Comparison of ENCODE assay signal across 9 cellular contexts in genomic region chr5:80711938-80712337, GRCh38. TPM values are rescaled to one million over a fixed set of nuclear protein-coding genes. Genes with fewer than 3 reads are reported as not detected.
A peak's percentile ranks its signal among the peaks of the same experiment; 100 is the strongest.
DNase-seq lines count a peak whose midpoint lies in the region; ATAC-seq and TF ChIP-seq lines count a peak whose summit lies in the region.
"Had no signal": no experiment of that assay in that cellular context is flagged by ENCODE, and none has a peak within 500 bp of the region (broad histone marks: within the 10 kb centered on the region; RNA-seq: fewer than 3 reads in every experiment).

No MANE protein-coding gene starts in this region.

- no peaks in the 10 kb centered on the region for H4K20me1 ChIP-seq in OCI-LY7 (ENCODE audit: insufficient read depth, low read length)

- POLR2A ChIA-PET in OCI-LY7 (lab: Charles Lee): interaction anchor here (0.6 kb wide), 1 partner anchor 256 kb away, joined by 3 read pairs; no protein-coding TSS in a partner anchor

- H3K4me3 ChIP-seq in GM12864 (ENCODE audit: low read depth, low read length) (no peak overlapping the region), OCI-LY7 (ENCODE audit: low read depth, low read length, poor library complexity, severe bottlenecking) (no peak overlapping the region)

- no TSS peak for BruUV-seq in OCI-LY7 (replicated peaks; lab: Mats Ljungman, UMichigan)

- TF ChIP-seq CTCF in 22Rv1 (IDR thresholded peaks at IDR 0.05): peak; percentile 67
- peak; percentile 48 for TF ChIP-seq CTCF in GM12864 (IDR thresholded peaks at IDR 0.05; ENCODE audit: low read depth, low read length, missing control alignments)
- 0 out of 2 replicates have a peak, but pooled peaks have one; percentile 19 for TF ChIP-seq CTCF in OCI-LY7 (conservative IDR thresholded peaks at IDR 0.05; ENCODE audit: low read length)

- H3K27ac ChIP-seq in 22Rv1 (no peak overlapping the region), OCI-LY7 (ENCODE audit: low read depth, low read length, poor library complexity, severe bottlenecking) (no peak overlapping the region)

- intact Hi-C loops in OCI-LY7 (cut with micrococcal nuclease; ENCODE audit: unreplicated experiment) (no loop called here), left ventricle myocardium superior (cut with micrococcal nuclease) (no loop called here)

- H3K4me2 ChIP-seq in OCI-LY7 (ENCODE audit: low read length): no peak overlapping the region

- H3K4me1 ChIP-seq in OCI-LY7 (ENCODE audit: insufficient read depth, low read length, poor library complexity, severe bottlenecking): no peaks in the 10 kb centered on the region

- CTCF ChIA-PET in OCI-LY7 (lab: Charles Lee; ENCODE audit: unreplicated experiment): no interaction called here

- no peak overlapping the region for H2AFZ ChIP-seq in OCI-LY7 (ENCODE audit: low read length)

- no peaks in the 10 kb centered on the region for H3K79me2 ChIP-seq in OCI-LY7 (ENCODE audit: insufficient read depth, low read depth, low read length)

- no peaks in the 10 kb centered on the region for H3K9me3 ChIP-seq in OCI-LY7 (ENCODE audit: low read length)

- ATAC-seq in GM18873 (IDR thresholded peaks at IDR 0.05; ENCODE audit: low FRiP score, unreplicated experiment): no peak
- no peak for ATAC-seq in GM18870 (IDR thresholded peaks at IDR 0.05; ENCODE audit: unreplicated experiment)
- no peak for ATAC-seq in left ventricle myocardium superior

- DNase-seq in GM12864 (ENCODE audit: low read depth) (no peak), OCI-LY7 (ENCODE audit: low spot score) (no peak), fibroblast of the conjunctiva (ENCODE audit: low read depth) (peak; percentile 17), left ventricle myocardium superior (no peak)
- no peak for DNase-seq in central memory CD4-positive, alpha-beta T cell
- DNase-seq: activated naive CD8-positive, alpha-beta T cell treated with anti-CD3 and anti-CD28 coated beads, Interleukin-2, amount 10 ng/mL, durations not matched to agents 7 days and 5 days had no signal

- peaks cover 75% of the 10 kb centered on the region for H3K36me3 ChIP-seq in OCI-LY7 (ENCODE audit: insufficient read depth, low read length)

- no peaks in the 10 kb centered on the region for H3K9me2 ChIP-seq in OCI-LY7 (ENCODE audit: insufficient read depth, low read length)

RNA-seq across cellular contexts. Expression of gene DHFR, which starts 57.2 kb away (rescaled TPM):
- total RNA-seq in OCI-LY7 (2014; rRNA removed; shearing (Covaris generic)): 99.9 and 115 TPM in 2 replicates
- 164 and 168 TPM in 2 replicates for total RNA-seq in OCI-LY7 (2022)
- total RNA-seq in left ventricle myocardium superior: 10.5 TPM

RNA-seq across cellular contexts. Expression of gene MSH3, which starts 57.5 kb away (rescaled TPM):
- 15.4 and 17.1 TPM in 2 replicates for total RNA-seq in OCI-LY7 (2014; rRNA removed; shearing (Covaris generic))
- total RNA-seq in OCI-LY7 (2022): 26.3 and 28.3 TPM in 2 replicates
- total RNA-seq in left ventricle myocardium superior: 11.9 TPM
